11 cellular contexts compared by ENCODE assay signal in genomic region chr10:74922921-74923320, GRCh38.
DNase-seq lines count a peak whose midpoint lies in the region; ATAC-seq, FAIRE-seq and TF ChIP-seq lines count a peak whose summit lies in the region.
"Had no signal": no experiment of that assay in that cellular context is flagged by ENCODE, and none has a peak within 500 bp of the region (broad histone marks: within the 10 kb centered on the region; RNA-seq: fewer than 3 reads in every experiment).

No MANE protein-coding gene starts in this region.

- DNase-seq in HCEC 1CT (peak; percentile 51), SJSA1 (ENCODE audit: low read depth in 1 of 2, low spot score in 2 of 2) (peak in 1 of 2 experiments; percentile 50), small intestine (peak; percentile 59), AG08395 (ENCODE audit: low spot score) (no peak)
- no peak for DNase-seq in stimulated activated naive CD4-positive, alpha-beta T cell treated with Interleukin-2 at 50 U/mL for 16 hours (lab: John Stamatoyannopoulos, UW)
- no peak for DNase-seq in T-helper 2 cell treated with Interferon-gamma antibody and Interleukin-4, amounts not matched to agents 5 μg/mL and 100 μg/mL, for 36 hours (ENCODE audit: low spot score)
- DNase-seq: SW 1271 had no signal

- TF ChIP-seq EP300 in gastroesophageal sphincter (IDR thresholded peaks at IDR 0.05) = no peak

- peaks cover 12% of the 10 kb centered on the region for H3K9me3 Mint-ChIP-seq in T-helper 2 cell treated with Interferon-gamma antibody and Interleukin-4, amounts not matched to agents 5 μg/mL and 100 μg/mL, for 36 hours

- H3K36me3 ChIP-seq in SJSA1 (no peaks in the 10 kb centered on the region), gastroesophageal sphincter (no peaks in the 10 kb centered on the region), small intestine (ENCODE audit: control insufficient read depth in 2 of 2, insufficient read depth in 2 of 2, low read length in 2 of 2) (no peaks in the 10 kb centered on the region)

- no peaks in the 10 kb centered on the region for H3K27me3 ChIP-seq in SJSA1 (replicated peaks)
- H3K27me3 ChIP-seq in gastroesophageal sphincter = no peaks in the 10 kb centered on the region
- H3K27me3 ChIP-seq in small intestine (ENCODE audit: control insufficient read depth in 2 of 2, insufficient read depth in 2 of 2, low read length in 2 of 2) = no peaks in the 10 kb centered on the region

- H3K4me1 Mint-ChIP-seq in T-helper 2 cell treated with Interferon-gamma antibody and Interleukin-4, amounts not matched to agents 5 μg/mL and 100 μg/mL, for 36 hours (ENCODE audit: low read depth) = peaks cover 28% of the 10 kb centered on the region

- peaks cover 12% of the 10 kb centered on the region for H3K36me3 Mint-ChIP-seq in T-helper 2 cell treated with Interferon-gamma antibody and Interleukin-4, amounts not matched to agents 5 μg/mL and 100 μg/mL, for 36 hours (ENCODE audit: low read depth)

- H3K9me3 ChIP-seq in SJSA1 (replicated peaks) (no peaks in the 10 kb centered on the region), gastroesophageal sphincter (peaks cover 0 to 8% (median 0%) of the 10 kb centered on the region in 3 donors), small intestine (ENCODE audit: control insufficient read depth, low read depth) (no peaks in the 10 kb centered on the region)

- H3K27ac ChIP-seq in SJSA1 = peak overlapping the region; percentile 93
- H3K27ac ChIP-seq in gastroesophageal sphincter = peak overlapping the region; percentile 82 to 99 (median 86)
- no peak overlapping the region for H3K27ac ChIP-seq in small intestine (ENCODE audit: low read depth in 1 of 2, low read length in 1 of 2)

- no peaks in the 10 kb centered on the region for H3K27me3 Mint-ChIP-seq in T-helper 2 cell treated with Interferon-gamma antibody and Interleukin-4, amounts not matched to agents 5 μg/mL and 100 μg/mL, for 36 hours (ENCODE audit: low read depth)
- H3K27me3 Mint-ChIP-seq: activated CD4-positive, alpha-beta memory T cell treated with anti-CD3 and anti-CD28 coated beads for 36 hours had no signal

- FAIRE-seq in small intestine (lab: Jason Lieb, UNC) = no peak
- FAIRE-seq: D721Med had no signal

- TF ChIP-seq CTCF in gastroesophageal sphincter (IDR thresholded peaks at IDR 0.05) = no peak

- H3K4me3 ChIP-seq in SJSA1 (no peak overlapping the region), gastroesophageal sphincter (no peak overlapping the region), small intestine (ENCODE audit: low read depth in 1 of 2, low read length in 2 of 2) (no peak overlapping the region)

- H3K27ac Mint-ChIP-seq in T-helper 2 cell treated with Interferon-gamma antibody and Interleukin-4, amounts not matched to agents 5 μg/mL and 100 μg/mL, for 36 hours = no peak overlapping the region
- H3K27ac Mint-ChIP-seq: activated CD4-positive, alpha-beta memory T cell treated with anti-CD3 and anti-CD28 coated beads for 36 hours had no signal

- H3K4me3 Mint-ChIP-seq in T-helper 2 cell treated with Interferon-gamma antibody and Interleukin-4, amounts not matched to agents 5 μg/mL and 100 μg/mL, for 36 hours = no peak overlapping the region
- H3K4me3 Mint-ChIP-seq: activated CD4-positive, alpha-beta memory T cell treated with anti-CD3 and anti-CD28 coated beads for 36 hours had no signal

- no peak for ATAC-seq in gastroesophageal sphincter
- ATAC-seq in GM18511 (IDR thresholded peaks at IDR 0.05; ENCODE audit: unreplicated experiment) = no peak

- 75 to 77% methylated on average over 1 of the region's 1 CpG for WGBS in gastroesophageal sphincter (ENCODE audit: low coverage in 1 of 2), 2 donors
- WGBS in small intestine, 3 donors = 41 to 85% (median 68%) methylated on average over 1 of the region's 1 CpG

- H3K4me1 ChIP-seq in SJSA1 (replicated peaks) = peaks cover 53% of the 10 kb centered on the region
- peaks cover 36 to 79% (median 52%) of the 10 kb centered on the region in 3 donors for H3K4me1 ChIP-seq in gastroesophageal sphincter
- peaks cover 18 to 20% of the 10 kb centered on the region in 2 donors for H3K4me1 ChIP-seq in small intestine (ENCODE audit: control insufficient read depth in 2 of 2, insufficient read depth in 1 of 2, low read depth in 1 of 2, low read length in 1 of 2)

- no peak for TF ChIP-seq POLR2A in gastroesophageal sphincter (IDR thresholded peaks at IDR 0.05)

Comparison
In these comparisons a context has a peak if more than half of its experiments do, and no peak if none do; other contexts are left out.
1. DNase-seq: peak in HCEC 1CT (single experiment) and small intestine (single experiment); none in stimulated activated naive CD4-positive, alpha-beta T cell treated with Interleukin-2 at 50 U/mL for 16 hours (single experiment), AG08395 (single experiment) and T-helper 2 cell treated with Interferon-gamma antibody and Interleukin-4, amounts not matched to agents 5 μg/mL and 100 μg/mL, for 36 hours (single experiment).
2. H3K27ac ChIP-seq: peak in SJSA1 (single experiment) and gastroesophageal sphincter (4 of 4); none in small intestine (0 of 2).